In the genomic region with DNA sequence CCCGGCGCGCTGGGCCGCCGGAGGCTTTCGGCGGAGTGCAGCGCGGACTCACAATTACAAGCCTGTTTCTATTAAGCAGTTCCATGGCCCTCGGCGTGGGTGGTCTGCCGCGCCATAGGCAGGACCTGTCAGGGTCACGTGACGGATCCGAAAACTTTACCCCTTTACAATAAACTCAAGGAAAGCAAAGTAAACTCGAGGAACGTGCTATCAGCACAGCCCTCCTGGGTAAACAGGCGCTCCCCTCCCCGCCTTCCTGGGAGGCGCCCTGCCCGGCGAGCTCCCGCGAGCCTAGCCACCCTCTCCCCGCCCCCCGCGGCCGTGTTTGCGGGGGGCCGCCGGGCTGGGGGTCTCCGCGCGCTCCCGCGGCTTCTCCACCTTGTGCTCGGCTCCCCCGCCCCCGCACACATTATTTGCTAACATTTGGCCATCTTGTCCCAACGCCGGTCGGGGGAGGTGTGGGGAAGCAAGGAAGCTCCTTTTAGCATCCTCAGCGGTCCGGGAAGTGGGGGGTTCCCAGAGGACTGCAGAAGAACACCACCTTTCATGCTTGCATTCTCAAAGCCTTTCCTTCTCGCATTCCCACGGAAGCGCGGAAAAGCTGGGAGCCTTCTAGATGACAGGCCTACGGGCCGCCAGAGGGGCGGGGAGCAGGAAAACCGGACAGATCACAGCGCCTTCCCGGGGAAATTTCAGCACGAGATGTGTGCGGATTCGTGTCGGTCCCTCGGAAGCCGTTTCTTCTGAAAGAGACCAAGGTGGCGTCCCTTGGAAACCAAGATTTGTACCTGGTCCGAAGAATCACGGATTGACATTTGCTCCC, we compare ENCODE assay signal across 8 cellular contexts. TPM values are rescaled to one million over a fixed set of nuclear protein-coding genes. Genes with fewer than 3 reads are reported as not detected.
A peak's percentile ranks its signal among the peaks of the same experiment; 100 is the strongest.
DNase-seq lines count a peak whose midpoint lies in the region; ATAC-seq and TF ChIP-seq lines count a peak whose summit lies in the region.

A gene (minus strand): TSS at position 236 of the 823 bp plus-strand sequence.

- H3K9me3 ChIP-seq in lung (ENCODE audit: control insufficient read depth in 2 of 2, insufficient read depth in 1 of 2, low read length in 1 of 2) = no peaks in the 10 kb centered on the region

- H3K4me3 Mint-ChIP-seq in stimulated activated memory B cell treated with anti-CD40 and anti-IgM and Interleukin-4, amounts not matched to agents 10 μg/mL and 1 μg/mL and 100 μg/mL, for 72 hours = peak within 1 kb of the TSS; percentile 81

- no peaks in the 10 kb centered on the region for H3K36me3 ChIP-seq in lung (ENCODE audit: control insufficient read depth in 2 of 2, insufficient read depth in 2 of 2, low read length in 2 of 2)

- peaks cover 6 to 11% of the 10 kb centered on the region in 2 donors for H3K4me1 ChIP-seq in lung (ENCODE audit: control insufficient read depth in 2 of 2, insufficient read depth in 2 of 2, low read length in 2 of 2)

- H3K4me1 Mint-ChIP-seq in stimulated activated memory B cell treated with anti-CD40 and anti-IgM and Interleukin-4, amounts not matched to agents 10 μg/mL and 1 μg/mL and 100 μg/mL, for 72 hours = peaks cover 8% of the 10 kb centered on the region

- peak within 1 kb of the TSS; percentile 64 for H3K4me3 ChIP-seq in AG04449 (ENCODE audit: low read depth, low read length)
- peak within 1 kb of the TSS; percentile 51 for H3K4me3 ChIP-seq in lung

- peak; percentile 78 for ATAC-seq in lung (ENCODE audit: insufficient read depth, low FRiP score)
- no peak for ATAC-seq in stimulated activated memory B cell treated with anti-CD40 and anti-IgM and Interleukin-4, amounts not matched to agents 10 μg/mL and 1 μg/mL and 100 μg/mL, for 72 hours

- DNase-seq in AG04449 (ENCODE audit: low read depth, low spot score) (no peak), HEK293T (ENCODE audit: extremely low spot score) (peak; percentile 47), ecto neural progenitor cell (ENCODE audit: low spot score) (peak; percentile 84), lung (ENCODE audit: low spot score) (no peak), GM19238 (ENCODE audit: insufficient read length, low spot score) (no peak), T1000 (lab: John Stamatoyannopoulos, UW) (no peak)
- peak; percentile 41 to 50 for DNase-seq in activated CD4-positive, alpha-beta T cell treated with anti-CD3 and anti-CD28 coated beads for 4 hours

- H3K27me3 Mint-ChIP-seq in stimulated activated memory B cell treated with anti-CD40 and anti-IgM and Interleukin-4, amounts not matched to agents 10 μg/mL and 1 μg/mL and 100 μg/mL, for 72 hours = peaks cover 62% of the 10 kb centered on the region

- H3K27me3 ChIP-seq in lung (ENCODE audit: control insufficient read depth, insufficient read depth) = no peaks in the 10 kb centered on the region

- H3K27ac Mint-ChIP-seq in stimulated activated memory B cell treated with anti-CD40 and anti-IgM and Interleukin-4, amounts not matched to agents 10 μg/mL and 1 μg/mL and 100 μg/mL, for 72 hours = peak within 1 kb of the TSS; percentile 41

- POLR2A ChIA-PET in AG04449 (lab: Yijun Ruan, JAX) = no interaction called here
- POLR2A ChIA-PET in HEK293T (lab: Yijun Ruan, JAX) = interaction anchor here (1.5 kb wide), 1 partner anchor 15 kb away, joined by 4 read pairs; no protein-coding TSS in a partner anchor

- no peaks in the 10 kb centered on the region for H3K36me3 Mint-ChIP-seq in stimulated activated memory B cell treated with anti-CD40 and anti-IgM and Interleukin-4, amounts not matched to agents 10 μg/mL and 1 μg/mL and 100 μg/mL, for 72 hours

- CTCF ChIA-PET in AG04449 (lab: Yijun Ruan, JAX) = interaction anchor here (0.8 to 1.2 kb wide), 2 partner anchors 176 to 703 kb away, joined by 3 read pairs; no protein-coding TSS in a partner anchor
- CTCF ChIA-PET in HEK293T (lab: Yijun Ruan, JAX) = no interaction called here

- peak within 1 kb of the TSS in 1 of 2 donors; percentile 45 for H3K27ac ChIP-seq in lung (ENCODE audit: low read depth in 1 of 2, low read length in 1 of 2)

- no peak for TF ChIP-seq CTCF in AG04449 (IDR thresholded peaks at IDR 0.05; ENCODE audit: insufficient read depth, low read length, missing control alignments)
- no peak for TF ChIP-seq CTCF in lung (IDR thresholded peaks at IDR 0.05; ENCODE audit: control extremely low read depth, extremely low read depth)

- peaks cover 9% of the 10 kb centered on the region for H3K9me3 Mint-ChIP-seq in stimulated activated memory B cell treated with anti-CD40 and anti-IgM and Interleukin-4, amounts not matched to agents 10 μg/mL and 1 μg/mL and 100 μg/mL, for 72 hours

- 4 to 6% methylated on average over 64 of the region's 64 CpGs for WGBS in lung, 2 donors

TF ChIP-seq in HEK293T, 16 proteins besides CTCF, POLR2A, EP300 and RAD21:
- TF ChIP-seq NFRKB (IDR thresholded peaks at IDR 0.05) (no peak), L3MBTL2 (conservative IDR thresholded peaks at IDR 0.05) (peak; percentile 51)

RNA-seq across cellular contexts. Expression of the gene that starts here (rescaled TPM):
- total RNA-seq in lung = 10 to 100 TPM; 19.4 to 31.1 TPM
- polyA plus RNA-seq in lung = 1 to 10 TPM; 3.1 to 4.9 TPM

Comparison
In these comparisons a context has a peak if more than half of its experiments do, and no peak if none do; other contexts are left out.
1. DNase-seq: peak in HEK293T (single experiment), activated CD4-positive, alpha-beta T cell treated with anti-CD3 and anti-CD28 coated beads for 4 hours (2 of 2) and ecto neural progenitor cell (single experiment); none in AG04449 (single experiment), lung (single experiment), GM19238 (single experiment) and T1000 (single experiment).